8 cellular contexts compared by ENCODE assay signal in genomic region chr13:102597029-102598015, GRCh38. TPM values are rescaled to one million over a fixed set of nuclear protein-coding genes. Genes with fewer than 3 reads are reported as not detected.
DNase-seq lines count a peak whose midpoint lies in the region; ATAC-seq and TF ChIP-seq lines count a peak whose summit lies in the region.

No MANE protein-coding gene starts in this region.

- H3K9me3 ChIP-seq in Loucy (ENCODE audit: insufficient read depth, low read depth, low read length) = no peaks in the 10 kb centered on the region
- no peaks in the 10 kb centered on the region for H3K9me3 ChIP-seq in aorta (ENCODE audit: control insufficient read depth, low read length)

- H3K4me1 ChIP-seq in Loucy (ENCODE audit: insufficient read depth, low read length, poor library complexity, severe bottlenecking) = peaks cover 58% of the 10 kb centered on the region
- peaks cover 2 to 3% of the 10 kb centered on the region in 2 donors for H3K4me1 ChIP-seq in aorta (ENCODE audit: control insufficient read depth in 1 of 2, insufficient read depth in 2 of 2, low read length in 2 of 2)

- H4K20me1 ChIP-seq in Loucy (ENCODE audit: insufficient read depth, low read length, poor library complexity, severe bottlenecking) = peaks cover 54% of the 10 kb centered on the region

- H2AFZ ChIP-seq in Loucy (ENCODE audit: low read length) = peak overlapping the region; percentile 48; the same call in 1 of the 2 replicates

- H3K79me2 ChIP-seq in Loucy (ENCODE audit: insufficient read depth, low read length) = peaks cover 70% of the 10 kb centered on the region

- peak overlapping the region; percentile 98 for H3K9ac ChIP-seq in Loucy (ENCODE audit: low read depth, low read length, poor library complexity, severe bottlenecking)

- H3K36me3 ChIP-seq in H7 (replicated peaks; ENCODE audit: control insufficient read depth, insufficient read depth, low read length) (no peaks in the 10 kb centered on the region), Loucy (ENCODE audit: insufficient read depth, low read length) (no peaks in the 10 kb centered on the region), aorta (ENCODE audit: control insufficient read depth in 1 of 2, insufficient read depth in 2 of 2, low read length in 1 of 2) (no peaks in the 10 kb centered on the region)

- no peaks in the 10 kb centered on the region for H3K9me2 ChIP-seq in Loucy (replicated peaks; ENCODE audit: low read depth, low read length)

- H3K27ac Mint-ChIP-seq in activated CD8-positive, alpha-beta memory T cell treated with anti-CD3 and anti-CD28 coated beads, Interleukin-2, amount 10 ng/mL, durations not matched to agents 7 days and 5 days = peak overlapping the region; percentile 99
- peak overlapping the region; percentile 73 to 100 (median 100) for H3K27ac Mint-ChIP-seq in naive B cell

- peak overlapping the region in 1 of 2 donors; percentile 85 for H3K27ac ChIP-seq in aorta (ENCODE audit: low read depth in 1 of 2, low read length in 2 of 2)

- peaks cover 58% of the 10 kb centered on the region for H3K4me1 Mint-ChIP-seq in activated CD8-positive, alpha-beta memory T cell treated with anti-CD3 and anti-CD28 coated beads, Interleukin-2, amount 10 ng/mL, durations not matched to agents 7 days and 5 days
- H3K4me1 Mint-ChIP-seq in naive B cell = peaks cover 45 to 63% (median 61%) of the 10 kb centered on the region in 3 donors

- TF ChIP-seq CTCF in Loucy (conservative IDR thresholded peaks at IDR 0.05; ENCODE audit: low read length) = no peak

- H3K4me3 Mint-ChIP-seq in activated CD8-positive, alpha-beta memory T cell treated with anti-CD3 and anti-CD28 coated beads, Interleukin-2, amount 10 ng/mL, durations not matched to agents 7 days and 5 days = peak overlapping the region; percentile 96
- peak overlapping the region; percentile 97 to 100 (median 99) for H3K4me3 Mint-ChIP-seq in naive B cell

- peaks cover 26% of the 10 kb centered on the region for H3K36me3 Mint-ChIP-seq in activated CD8-positive, alpha-beta memory T cell treated with anti-CD3 and anti-CD28 coated beads, Interleukin-2, amount 10 ng/mL, durations not matched to agents 7 days and 5 days
- no peaks in the 10 kb centered on the region for H3K36me3 Mint-ChIP-seq in naive B cell

- no peaks in the 10 kb centered on the region for H3K9me3 Mint-ChIP-seq in activated CD8-positive, alpha-beta memory T cell treated with anti-CD3 and anti-CD28 coated beads, Interleukin-2, amount 10 ng/mL, durations not matched to agents 7 days and 5 days (ENCODE audit: low read depth)
- H3K9me3 Mint-ChIP-seq in naive B cell = no peaks in the 10 kb centered on the region

- ATAC-seq in activated CD8-positive, alpha-beta memory T cell treated with anti-CD3 and anti-CD28 coated beads, Interleukin-2, amount 10 ng/mL, durations not matched to agents 7 days and 5 days = peak; percentile 7
- ATAC-seq in esophagus mucosa = peak; percentile 13
- ATAC-seq in naive B cell (ENCODE audit: low read depth in 2 of 2) = no peak
- ATAC-seq in aorta (ENCODE audit: low FRiP score) = peak; percentile 4

- 1% methylated on average over 33 to 70 of the region's 70 CpGs for WGBS in aorta, 2 donors

- no peaks in the 10 kb centered on the region for H3F3A ChIP-seq in Loucy (ENCODE audit: low read depth)

- peak; percentile 55 for DNase-seq in DMS79 treated with DMSO at 0.1 percent for 48 hours (lab: John Stamatoyannopoulos, UW)
- no peak for DNase-seq in DMS79 (lab: John Stamatoyannopoulos, UW)
- peak; percentile 60 for DNase-seq in H7
- peak; percentile 55 for DNase-seq in activated CD8-positive, alpha-beta memory T cell treated with anti-CD3 and anti-CD28 coated beads, Interleukin-2, amount 10 ng/mL, durations not matched to agents 7 days and 5 days
- peak; percentile 30 for DNase-seq in naive B cell
- peak; percentile 63 to 81 for DNase-seq in aorta

- intact Hi-C loops in aorta (cut with DNase I) = loop anchor here (2.0 to 10.0 kb wide), 6 partner anchors 55 to 250 kb away; partner anchors contain the start of genes TEX30 (in 2 of the 2), BIVM (in 1 of the 2), ERCC5 (in 1 of the 2) and POGLUT2 (in 1 of the 2)

- H3K27me3 Mint-ChIP-seq in activated CD8-positive, alpha-beta memory T cell treated with anti-CD3 and anti-CD28 coated beads, Interleukin-2, amount 10 ng/mL, durations not matched to agents 7 days and 5 days = no peaks in the 10 kb centered on the region
- no peaks in the 10 kb centered on the region for H3K27me3 Mint-ChIP-seq in naive B cell

- H3K4me2 ChIP-seq in Loucy (ENCODE audit: low read depth, low read length, poor library complexity, severe bottlenecking) = peak overlapping the region; percentile 97

- no peaks in the 10 kb centered on the region for H3K27me3 ChIP-seq in H7 (ENCODE audit: control insufficient read depth, insufficient read depth, low read length)
- no peaks in the 10 kb centered on the region for H3K27me3 ChIP-seq in Loucy (ENCODE audit: insufficient read depth, low read length, poor library complexity, severe bottlenecking)
- H3K27me3 ChIP-seq in aorta (ENCODE audit: control insufficient read depth in 1 of 2, insufficient read depth in 2 of 2, low read length in 1 of 2) = no peaks in the 10 kb centered on the region

- H3K4me3 ChIP-seq in H7 (ENCODE audit: insufficient read depth, low read depth, low read length) (peak overlapping the region; percentile 93), Loucy (ENCODE audit: low read length, poor library complexity, severe bottlenecking) (peak overlapping the region; percentile 96), aorta (ENCODE audit: low read length in 2 of 2) (peak overlapping the region; percentile 92 to 99)

- CTCF ChIA-PET in activated CD8-positive, alpha-beta memory T cell treated with anti-CD3 and anti-CD28 coated beads, Interleukin-2, amount 10 ng/mL, durations not matched to agents 7 days and 5 days (lab: Charles Lee) = interaction anchor here (1.3 to 3.8 kb wide), 7 partner anchors 9 to 273 kb away, joined by 4 to 28 read pairs (median 6); partner anchors contain the start of gene ERCC5

RNA-seq across cellular contexts. Expression of gene TPP2, which starts 0.5 kb away (rescaled TPM):
- 44.4 and 65.7 TPM in 2 replicates for total RNA-seq in H7 (2014; rRNA removed; shearing (Covaris generic))
- 10 to 100 TPM; 74.8 to 95.7 TPM for total RNA-seq in activated CD8-positive, alpha-beta memory T cell treated with anti-CD3 and anti-CD28 coated beads, Interleukin-2, amount 10 ng/mL, durations not matched to agents 7 days and 5 days
- total RNA-seq in esophagus mucosa = 17.3 TPM
- polyA plus RNA-seq in naive B cell (ENCODE audit: low read depth in 6 of 6) = 10 to 100 TPM; 11.8 to 29.0 (median 27.1) TPM
- total RNA-seq in aorta = 10 to 100 TPM; 36.9 to 44.9 TPM
- 10 to 100 TPM; 14.1 to 15.5 TPM for polyA plus RNA-seq in aorta

Comparison
In these comparisons a context has a peak if more than half of its experiments do, and no peak if none do; other contexts are left out.
1. ATAC-seq: peak in activated CD8-positive, alpha-beta memory T cell treated with anti-CD3 and anti-CD28 coated beads, Interleukin-2, amount 10 ng/mL, durations not matched to agents 7 days and 5 days (single experiment), esophagus mucosa (single experiment) and aorta (single experiment); none in naive B cell (0 of 2).
2. Peak in every context shown above with its lines, with median percentiles within 50 percentile points of each other: H3K4me3 ChIP-seq.